20 cellular contexts compared by ENCODE assay signal in genomic region chr18:58630071-58630470, GRCh38. TPM values are rescaled to one million over a fixed set of nuclear protein-coding genes. Genes with fewer than 3 reads are reported as not detected.
"Had no signal": no experiment of that assay in that cellular context is flagged by ENCODE, and none has a peak within 500 bp of the region (broad histone marks: within the 10 kb centered on the region; RNA-seq: fewer than 3 reads in every experiment).

No MANE protein-coding gene starts in this region.

- H3K4me1 ChIP-seq: body of pancreas, foreskin keratinocyte, thyroid gland had no signal

- H3K36me3 ChIP-seq: ovary, spleen, thyroid gland, WERI-Rb-1 had no signal

- H3K36me3 Mint-ChIP-seq: activated naive CD8-positive, alpha-beta T cell treated with anti-CD3 and anti-CD28 coated beads, Interleukin-2, amount 10 ng/mL, durations not matched to agents 7 days and 5 days; memory B cell; natural killer cell had no signal

- H3K9me3 ChIP-seq: body of pancreas, ovary, spleen, thyroid gland had no signal

- H3K27me3 ChIP-seq: body of pancreas, foreskin keratinocyte, ovary, spleen, thyroid gland had no signal

- H3K4me3 ChIP-seq: body of pancreas, dorsolateral prefrontal cortex, ovary, spleen, thyroid gland had no signal

- H3K27me3 Mint-ChIP-seq: memory B cell had no signal

- H3K9me3 Mint-ChIP-seq: activated naive CD8-positive, alpha-beta T cell treated with anti-CD3 and anti-CD28 coated beads, Interleukin-2, amount 10 ng/mL, durations not matched to agents 7 days and 5 days; memory B cell; natural killer cell had no signal

- H3K4me3 Mint-ChIP-seq: activated naive CD8-positive, alpha-beta T cell treated with anti-CD3 and anti-CD28 coated beads, Interleukin-2, amount 10 ng/mL, durations not matched to agents 7 days and 5 days; memory B cell; natural killer cell had no signal

- H3K27ac ChIP-seq: body of pancreas, dorsolateral prefrontal cortex, epithelial cell of prostate, foreskin keratinocyte, ovary, spleen, thyroid gland, WERI-Rb-1 had no signal

- ATAC-seq: body of pancreas, foreskin keratinocyte, natural killer cell, sciatic nerve had no signal

- DNase-seq: activated CD4-positive, alpha-beta T cell treated with anti-CD3 and anti-CD28 coated beads, Interleukin-2, amount 50 U/mL, for 48 hours; activated gamma-delta T cell; activated naive CD8-positive, alpha-beta T cell treated with anti-CD3 and anti-CD28 coated beads, Interleukin-2, amount 10 ng/mL, durations not matched to agents 7 days and 5 days; body of pancreas; dorsolateral prefrontal cortex; foreskin keratinocyte; glutamatergic neuron; kidney; left ventricle myocardium superior; natural killer cell; ovary; spleen; SW 1271; thyroid gland; WERI-Rb-1 had no signal

- H3K27ac Mint-ChIP-seq: activated naive CD8-positive, alpha-beta T cell treated with anti-CD3 and anti-CD28 coated beads, Interleukin-2, amount 10 ng/mL, durations not matched to agents 7 days and 5 days; natural killer cell had no signal

RNA-seq across cellular contexts. Expression of gene ALPK2, which starts 1.2 kb away (rescaled TPM):
- total RNA-seq: pulmonary artery endothelial cell; T-helper 2 cell treated with Interferon-gamma antibody and Interleukin-4, amounts not matched to agents 100 ng/mL and 5 ng/mL, for 36 hours had no signal
